Comparison of ENCODE assay signal across 8 cellular contexts in the genomic region with DNA sequence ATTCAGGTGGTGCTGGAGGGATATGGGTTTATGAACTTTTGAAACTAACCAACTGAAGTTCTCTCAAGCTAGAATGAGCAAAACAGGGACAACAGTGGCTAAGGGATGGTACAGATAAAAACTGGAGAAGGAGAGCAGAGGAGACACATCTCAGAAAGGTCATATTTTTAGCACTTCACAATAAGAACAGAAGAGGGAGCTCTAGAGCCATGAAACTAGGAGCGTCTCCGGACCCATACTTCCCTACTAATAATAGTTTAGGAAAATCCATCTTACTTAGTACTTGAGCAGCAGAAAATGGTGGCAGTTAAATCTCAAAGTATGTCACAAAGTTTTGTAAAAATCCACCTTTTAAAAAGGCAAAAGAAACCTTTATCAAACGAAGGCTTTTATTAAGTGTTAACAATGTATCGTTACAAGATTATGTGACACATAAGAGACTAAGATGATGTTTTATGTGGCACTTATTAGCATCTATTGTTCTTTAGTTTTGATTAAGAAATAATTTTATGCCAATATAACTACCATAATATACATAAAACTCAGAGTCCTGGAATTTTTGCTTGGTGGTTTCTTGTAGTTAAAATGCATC.
DNase-seq lines count a peak whose midpoint lies in the region; ATAC-seq and TF ChIP-seq lines count a peak whose summit lies in the region.

No MANE protein-coding gene starts in this region.

- H3K27ac ChIP-seq in CD4-positive, alpha-beta T cell (ENCODE audit: low read depth, low read length) = no peak overlapping the region
- H3K27ac ChIP-seq in tibial artery = no peak overlapping the region

- no peaks in the 10 kb centered on the region for H3K9me3 ChIP-seq in CD4-positive, alpha-beta T cell (ENCODE audit: control insufficient read depth, low read length)
- no peaks in the 10 kb centered on the region for H3K9me3 ChIP-seq in tibial artery

- no peaks in the 10 kb centered on the region for H3K4me1 Mint-ChIP-seq in CD4-positive, alpha-beta T cell (ENCODE audit: low read depth)
- H3K4me1 Mint-ChIP-seq in immature natural killer cell = peaks cover 0 to 4% of the 10 kb centered on the region in 2 donors
- no peaks in the 10 kb centered on the region for H3K4me1 Mint-ChIP-seq in activated naive CD4-positive, alpha-beta T cell treated with anti-CD3 and anti-CD28 coated beads, Interleukin-2, amount 10 ng/mL, durations not matched to agents 7 days and 5 days

- no peaks in the 10 kb centered on the region for H3K9me3 Mint-ChIP-seq in CD4-positive, alpha-beta T cell
- H3K9me3 Mint-ChIP-seq in immature natural killer cell = no peaks in the 10 kb centered on the region
- no peaks in the 10 kb centered on the region for H3K9me3 Mint-ChIP-seq in activated naive CD4-positive, alpha-beta T cell treated with anti-CD3 and anti-CD28 coated beads, Interleukin-2, amount 10 ng/mL, durations not matched to agents 7 days and 5 days

- CTCF ChIA-PET in CD4-positive, alpha-beta T cell (lab: Charles Lee) = no interaction called here
- CTCF ChIA-PET in activated naive CD4-positive, alpha-beta T cell treated with anti-CD3 and anti-CD28 coated beads, Interleukin-2, amount 10 ng/mL, durations not matched to agents 7 days and 5 days (lab: Charles Lee) = interaction anchor here (0.9 to 4.0 kb wide), 7 partner anchors 20 to 1907 kb away, joined by 3 to 59 read pairs (median 3); no protein-coding TSS in a partner anchor

- ATAC-seq in CD4-positive, alpha-beta T cell (ENCODE audit: poor library complexity) = peak; percentile 39
- ATAC-seq in GM18861 (IDR thresholded peaks at IDR 0.05; ENCODE audit: unreplicated experiment) (peak; percentile 74), HG03025 (IDR thresholded peaks at IDR 0.05; ENCODE audit: low FRiP score, unreplicated experiment) (peak; percentile 87)

- H3K36me3 Mint-ChIP-seq in CD4-positive, alpha-beta T cell (ENCODE audit: low read depth) = no peaks in the 10 kb centered on the region
- no peaks in the 10 kb centered on the region for H3K36me3 Mint-ChIP-seq in immature natural killer cell
- H3K36me3 Mint-ChIP-seq in activated naive CD4-positive, alpha-beta T cell treated with anti-CD3 and anti-CD28 coated beads, Interleukin-2, amount 10 ng/mL, durations not matched to agents 7 days and 5 days = no peaks in the 10 kb centered on the region

- no peak overlapping the region for H3K4me3 ChIP-seq in tibial artery

- H3K36me3 ChIP-seq in tibial artery = no peaks in the 10 kb centered on the region

- intact Hi-C loops in CD4-positive, alpha-beta T cell (cut with DNase I, micrococcal nuclease) = loop anchor here (1.0 to 5.0 kb wide), 6 partner anchors 251 to 1475 kb away; no protein-coding TSS in a partner anchor
- intact Hi-C loops in tibial artery (cut with DNase I; ENCODE audit: low total_unique reads) = no loop called here

- no peak for DNase-seq in CD4-positive, alpha-beta T cell
- DNase-seq in NCI-H2227 (lab: John Stamatoyannopoulos, UW; ENCODE audit: unreplicated experiment) (peak; percentile 58), astrocyte of the hippocampus (ENCODE audit: low read depth, low spot score) (peak; percentile 76), immature natural killer cell (peak in 2 of 3 donors; percentile 10 to 11), tibial artery (no peak)
- no peak for DNase-seq in activated naive CD4-positive, alpha-beta T cell treated with anti-CD3 and anti-CD28 coated beads, Interleukin-2, amount 10 ng/mL, durations not matched to agents 7 days and 5 days

- H3K4me3 Mint-ChIP-seq in CD4-positive, alpha-beta T cell = no peak overlapping the region
- H3K4me3 Mint-ChIP-seq in immature natural killer cell = no peak overlapping the region
- no peak overlapping the region for H3K4me3 Mint-ChIP-seq in activated naive CD4-positive, alpha-beta T cell treated with anti-CD3 and anti-CD28 coated beads, Interleukin-2, amount 10 ng/mL, durations not matched to agents 7 days and 5 days

- H3K4me1 ChIP-seq in tibial artery = no peaks in the 10 kb centered on the region

- H3K27ac Mint-ChIP-seq in CD4-positive, alpha-beta T cell = no peak overlapping the region
- no peak overlapping the region for H3K27ac Mint-ChIP-seq in immature natural killer cell
- H3K27ac Mint-ChIP-seq in activated naive CD4-positive, alpha-beta T cell treated with anti-CD3 and anti-CD28 coated beads, Interleukin-2, amount 10 ng/mL, durations not matched to agents 7 days and 5 days = no peak overlapping the region

- no peaks in the 10 kb centered on the region for H3K27me3 Mint-ChIP-seq in CD4-positive, alpha-beta T cell
- H3K27me3 Mint-ChIP-seq in immature natural killer cell (ENCODE audit: low read depth in 3 of 3) = no peaks in the 10 kb centered on the region
- no peaks in the 10 kb centered on the region for H3K27me3 Mint-ChIP-seq in activated naive CD4-positive, alpha-beta T cell treated with anti-CD3 and anti-CD28 coated beads, Interleukin-2, amount 10 ng/mL, durations not matched to agents 7 days and 5 days

- POLR2A ChIA-PET in CD4-positive, alpha-beta T cell (lab: Charles Lee) = no interaction called here

- peak; percentile 65 for TF ChIP-seq CTCF in CD4-positive, alpha-beta T cell (IDR thresholded peaks at IDR 0.05)
- TF ChIP-seq CTCF in tibial artery (IDR thresholded peaks at IDR 0.05) = peak; percentile 44 to 63

- H3K27me3 ChIP-seq in CD4-positive, alpha-beta T cell (ENCODE audit: control insufficient read depth, insufficient read depth, low read length) = no peaks in the 10 kb centered on the region
- no peaks in the 10 kb centered on the region for H3K27me3 ChIP-seq in tibial artery

Comparison
In these comparisons a context has a peak if more than half of its experiments do, and no peak if none do; other contexts are left out.
1. DNase-seq: peak in NCI-H2227 (single experiment), astrocyte of the hippocampus (single experiment) and immature natural killer cell (2 of 3); none in CD4-positive, alpha-beta T cell (0 of 10), tibial artery (0 of 2) and activated naive CD4-positive, alpha-beta T cell treated with anti-CD3 and anti-CD28 coated beads, Interleukin-2, amount 10 ng/mL, durations not matched to agents 7 days and 5 days (single experiment).
2. Peak in every context shown above with its lines, with median percentiles within 50 percentile points of each other: ATAC-seq.